Comparison of ENCODE assay signal across 8 cellular contexts in the genomic region with DNA sequence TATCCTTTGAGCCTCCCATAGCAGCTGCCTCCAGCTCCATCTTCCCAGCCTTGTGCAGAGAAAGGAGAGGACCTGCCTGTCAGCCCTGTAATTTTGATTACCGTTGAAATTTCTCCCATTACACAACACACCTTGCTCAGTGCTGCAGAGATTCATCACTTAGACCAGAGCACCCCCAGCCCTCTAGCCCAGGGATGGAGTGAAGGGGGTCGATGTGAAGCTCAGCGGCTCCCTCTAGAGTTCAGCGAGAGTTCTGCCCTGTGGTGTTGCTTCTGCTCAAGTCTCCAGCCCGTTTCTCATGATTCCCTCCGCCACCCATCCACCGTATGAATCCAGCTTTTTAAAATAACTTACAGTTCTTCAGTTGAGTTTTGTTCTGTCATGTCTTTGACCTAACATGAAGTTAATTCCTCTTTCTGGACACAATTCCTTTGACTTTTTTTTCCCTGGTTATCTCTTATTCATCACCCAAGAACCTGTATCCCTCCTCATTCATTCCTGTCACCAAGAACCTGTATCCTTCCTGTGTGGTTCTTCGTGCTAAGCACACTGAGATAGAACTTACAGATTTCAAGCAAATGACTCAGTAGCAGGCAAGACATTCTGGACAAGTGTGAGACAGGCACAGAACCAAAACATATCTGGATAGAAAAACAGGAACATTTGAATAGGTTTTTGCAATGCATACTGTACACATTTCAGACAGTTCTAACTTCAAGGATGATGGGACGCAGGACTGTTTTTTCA. TPM values are rescaled to one million over a fixed set of nuclear protein-coding genes. Genes with fewer than 3 reads are reported as not detected.
DNase-seq lines count a peak whose midpoint lies in the region; TF ChIP-seq lines count a peak whose summit lies in the region.

No MANE protein-coding gene starts in this region.

- H3K4me1 Mint-ChIP-seq in CD14-positive monocyte = no peaks in the 10 kb centered on the region

- H3K9ac ChIP-seq in GM23248 = no peak overlapping the region

- no peaks in the 10 kb centered on the region for H3K9me2 ChIP-seq in GM23248 (ENCODE audit: insufficient read depth)

- 16 to 22% methylated on average over 9 of the region's 9 CpGs for WGBS in GM23248 (ENCODE audit: low coverage in 1 of 2, low lambda C conversion rate in 2 of 2, missing lambda C conversion rate in 2 of 2), 2 experiments
- WGBS in transverse colon (ENCODE audit: low coverage in 1 of 2), 2 donors = 50 to 64% methylated on average over 5 to 9 of the region's 9 CpGs

- TF ChIP-seq EP300 in transverse colon (IDR thresholded peaks at IDR 0.05; ENCODE audit: low read depth) = no peak

- H3K36me3 ChIP-seq in GM23248 (ENCODE audit: low read depth) = no peaks in the 10 kb centered on the region
- H3K36me3 ChIP-seq in WERI-Rb-1 = no peaks in the 10 kb centered on the region
- H3K36me3 ChIP-seq in transverse colon = no peaks in the 10 kb centered on the region

- H3K4me3 ChIP-seq in GM23248 (no peak overlapping the region), WERI-Rb-1 (ENCODE audit: low read depth, low read length) (no peak overlapping the region), transverse colon (no peak overlapping the region)

- peaks cover 20% of the 10 kb centered on the region for H3K4me1 ChIP-seq in GM23248 (ENCODE audit: insufficient read depth)
- H3K4me1 ChIP-seq in transverse colon = no peaks in the 10 kb centered on the region

- H4K20me1 ChIP-seq in GM23248 (ENCODE audit: insufficient read depth) = no peaks in the 10 kb centered on the region

- intact Hi-C loops in CD14-positive monocyte (cut with micrococcal nuclease) = no loop called here
- intact Hi-C loops in transverse colon (cut with DNase I; ENCODE audit: low total_unique reads) = no loop called here

- peaks cover 11 to 23% (median 13%) of the 10 kb centered on the region in 3 donors for H3K27me3 Mint-ChIP-seq in CD14-positive monocyte (ENCODE audit: low read depth in 3 of 3)

- H3K27me3 ChIP-seq in GM23248 (replicated peaks; ENCODE audit: insufficient read depth) (no peaks in the 10 kb centered on the region), WERI-Rb-1 (ENCODE audit: insufficient read depth, low read depth, severe bottlenecking) (peaks cover 53% of the 10 kb centered on the region), transverse colon (no peaks in the 10 kb centered on the region)

- H3F3A ChIP-seq in GM23248 (ENCODE audit: insufficient read depth) = peaks cover 29% of the 10 kb centered on the region

- H3K4me3 Mint-ChIP-seq in CD14-positive monocyte = no peak overlapping the region

- H3K27ac ChIP-seq in GM23248 (no peak overlapping the region), WERI-Rb-1 (no peak overlapping the region), transverse colon (no peak overlapping the region)

- in situ Hi-C loops in GM23248 (cut with MboI) (no loop called here), transverse colon (cut with MboI; ENCODE audit: low pct_ligation_motif_present in 1 of 4, low pct_unique_long_range_greater_than_20kb in 1 of 4, low sequenced_read_pairs in 3 of 4) (loop anchor here in 2 of 4 donors (10.0 to 25.0 kb wide), 4 partner anchors 354 to 701 kb away; partner anchors contain the start of gene CXCL12 (in 1 of the 2))

- peaks cover 0 to 3% (median 1%) of the 10 kb centered on the region in 7 donors for H3K9me3 Mint-ChIP-seq in CD14-positive monocyte

- peak overlapping the region; percentile 12; the same call in 1 of the 2 replicates for H2AFZ ChIP-seq in GM23248

- H3K79me2 ChIP-seq in GM23248 (ENCODE audit: insufficient read depth) = no peaks in the 10 kb centered on the region

- no peaks in the 10 kb centered on the region for H3K36me3 Mint-ChIP-seq in CD14-positive monocyte

- no peak for TF ChIP-seq POLR2A in transverse colon (IDR thresholded peaks at IDR 0.05)

- no peak overlapping the region for H3K27ac Mint-ChIP-seq in CD14-positive monocyte

- DNase-seq in CD14-positive monocyte (ENCODE audit: low spot score) (no peak), GM23248 (peak; percentile 58), WERI-Rb-1 (peak; percentile 50), iPS-NIHi7 (ENCODE audit: extremely low spot score) (peak; percentile 85), NCI-H1092 treated with DMSO at 0.1 percent for 48 hours (lab: John Stamatoyannopoulos, UW) (no peak), transverse colon (no peak), foreskin melanocyte (no peak)
- DNase-seq in effector CD8-positive, alpha-beta T cell (lab: John Stamatoyannopoulos, UW) = no peak

- H3K9me3 ChIP-seq in GM23248 (ENCODE audit: low read depth) = no peaks in the 10 kb centered on the region
- H3K9me3 ChIP-seq in WERI-Rb-1 (ENCODE audit: severe bottlenecking) = no peaks in the 10 kb centered on the region
- H3K9me3 ChIP-seq in transverse colon = no peaks in the 10 kb centered on the region

- H3K4me2 ChIP-seq in GM23248 (ENCODE audit: unreplicated experiment) = peak overlapping the region; percentile 35

- TF ChIP-seq CTCF in CD14-positive monocyte (IDR thresholded peaks at IDR 0.05) = peak; percentile 68
- TF ChIP-seq CTCF in WERI-Rb-1 (IDR thresholded peaks at IDR 0.05; ENCODE audit: low read depth, low read length) = peak; percentile 88
- TF ChIP-seq CTCF in transverse colon (IDR thresholded peaks at IDR 0.05) = peak in 2 of 5 experiments; percentile 25 to 26

RNA-seq across cellular contexts. Expression of gene ZNF32, which starts 34.9 kb away (rescaled TPM):
- 10 to 100 TPM; 33.0 to 33.6 TPM for polyA plus RNA-seq in CD14-positive monocyte
- total RNA-seq in GM23248 (2014; rRNA removed; shearing (Covaris generic)) = 24.6 and 32.1 TPM in 2 replicates
- polyA plus RNA-seq in GM23248 (2016; fragmentation: Nextera tagmentation; extraction: Ambion mirVana) = 39.7 and 42.1 TPM in 2 replicates
- 10 to 100 TPM in 3 of 4 donors, 1 to 10 TPM in 1; 9.7 to 38.6 (median 22.1) TPM for total RNA-seq in transverse colon

Comparison
In these comparisons a context has a peak if more than half of its experiments do, and no peak if none do; other contexts are left out.
1. DNase-seq: peak in GM23248 (single experiment), WERI-Rb-1 (single experiment) and iPS-NIHi7 (single experiment); none in CD14-positive monocyte (single experiment), NCI-H1092 treated with DMSO at 0.1 percent for 48 hours (single experiment), transverse colon (single experiment), foreskin melanocyte (single experiment) and effector CD8-positive, alpha-beta T cell (single experiment).